Comparison of ENCODE assay signal across 10 cellular contexts in genomic region chr20:50982372-50982771, GRCh38. TPM values are rescaled to one million over a fixed set of nuclear protein-coding genes. Genes with fewer than 3 reads are reported as not detected.
DNase-seq lines count a peak whose midpoint lies in the region; ATAC-seq, FAIRE-seq and TF ChIP-seq lines count a peak whose summit lies in the region.
"Had no signal": no experiment of that assay in that cellular context is flagged by ENCODE, and none has a peak within 500 bp of the region (broad histone marks: within the 10 kb centered on the region; RNA-seq: fewer than 3 reads in every experiment).

No MANE protein-coding gene starts in this region.

- H4K20me1 ChIP-seq in mammary epithelial cell (ENCODE audit: insufficient read depth, low read length): no peaks in the 10 kb centered on the region
- no peaks in the 10 kb centered on the region for H4K20me1 ChIP-seq in osteoblast (ENCODE audit: insufficient read depth, low read length)

- intact Hi-C loops in mammary epithelial cell (cut with micrococcal nuclease): loop anchor here (10.0 kb wide), 1 partner anchor 1002 kb away; no protein-coding TSS in a partner anchor

- no peaks in the 10 kb centered on the region for H3K9me3 ChIP-seq in mammary epithelial cell (replicated peaks; ENCODE audit: insufficient read depth, low read length)
- no peaks in the 10 kb centered on the region for H3K9me3 ChIP-seq in osteoblast (ENCODE audit: low read depth, low read length)

- H3K79me2 ChIP-seq in mammary epithelial cell (ENCODE audit: insufficient read depth, low read length) (no peaks in the 10 kb centered on the region), osteoblast (ENCODE audit: insufficient read depth, low read length) (no peaks in the 10 kb centered on the region)

- dilution Hi-C loops in mammary epithelial cell (cut with HindIII; ENCODE audit: low sequenced_read_pairs): loop anchor here (25.0 kb wide), 1 partner anchor 605 kb away; no protein-coding TSS in a partner anchor

- H3K4me1 ChIP-seq in mammary epithelial cell (ENCODE audit: insufficient read depth, low read length) (peaks cover 34% of the 10 kb centered on the region), osteoblast (ENCODE audit: insufficient read depth, low read length) (peaks cover 32% of the 10 kb centered on the region)

- H3K9me3 Mint-ChIP-seq in activated T-cell treated with anti-CD3 and anti-CD28 coated beads, Interleukin-2, amount 50 U/mL, for 72 hours: no peaks in the 10 kb centered on the region
- H3K9me3 Mint-ChIP-seq: neural crest cell had no signal

- BruUV-seq in mammary epithelial cell (replicated peaks; lab: Mats Ljungman, UMichigan): no TSS peak

- CTCF ChIA-PET in mammary epithelial cell (lab: Charles Lee; ENCODE audit: low non-redundant PET): no interaction called here

- H3K27me3 ChIP-seq in mammary epithelial cell (ENCODE audit: insufficient read depth, low read length) (no peaks in the 10 kb centered on the region), osteoblast (ENCODE audit: insufficient read depth, low read length) (peaks cover 4% of the 10 kb centered on the region)

- TF ChIP-seq CTCF in GM10266 (IDR thresholded peaks at IDR 0.05; ENCODE audit: control insufficient read depth, insufficient read depth, low read depth, missing control alignments) (no peak), mammary epithelial cell (conservative IDR thresholded peaks at IDR 0.05 in 1 of 2, IDR thresholded peaks at IDR 0.05 in 1 of 2; ENCODE audit: extremely low read depth in 1 of 2, insufficient read depth in 1 of 2, low read depth in 1 of 2, low read length in 2 of 2) (no peak), osteoblast (IDR thresholded peaks at IDR 0.05; ENCODE audit: extremely low read depth, low read depth, low read length) (no peak)

- H2AFZ ChIP-seq in mammary epithelial cell (ENCODE audit: low read depth, low read length) (no peak overlapping the region), osteoblast (ENCODE audit: low read length) (no peak overlapping the region)

- H3K36me3 Mint-ChIP-seq in activated T-cell treated with anti-CD3 and anti-CD28 coated beads, Interleukin-2, amount 50 U/mL, for 72 hours (ENCODE audit: insufficient read depth in 2 of 2): peaks cover 0 to 2% of the 10 kb centered on the region in 2 donors

- 3% methylated on average over 4 of the region's 4 CpGs for WGBS in mammary epithelial cell (ENCODE audit: low coverage, missing lambda C conversion rate)

- no peak for ATAC-seq in activated T-cell treated with anti-CD3 and anti-CD28 coated beads, Interleukin-2, amount 50 U/mL, for 72 hours (replicated peaks in 1 of 2)

- H3K4me2 ChIP-seq in mammary epithelial cell (ENCODE audit: insufficient read depth, low read depth, low read length) (no peak overlapping the region), osteoblast (ENCODE audit: insufficient read depth, low read length) (no peak overlapping the region)

- TF ChIP-seq POLR2A in GM12892 (IDR thresholded peaks at IDR 0.05; ENCODE audit: low read depth, low read length): no peak

- H3K9ac ChIP-seq in mammary epithelial cell (ENCODE audit: insufficient read depth, low read length): peak overlapping the region; percentile 62

- in situ Hi-C loops in mammary epithelial cell (cut with MboI; ENCODE audit: low sequenced_read_pairs in 2 of 2): loop anchor here (10.0 to 25.0 kb wide), 4 partner anchors 382 to 642 kb away; no protein-coding TSS in a partner anchor

- H3K4me3 ChIP-seq in mammary epithelial cell (replicated peaks in 1 of 3; ENCODE audit: insufficient read depth in 1 of 3, low read depth in 2 of 3, low read length in 3 of 3) (no peak overlapping the region), osteoblast (ENCODE audit: insufficient read depth, low read length) (no peak overlapping the region)

- no peak overlapping the region for H3K4me3 Mint-ChIP-seq in activated T-cell treated with anti-CD3 and anti-CD28 coated beads, Interleukin-2, amount 50 U/mL, for 72 hours
- H3K4me3 Mint-ChIP-seq: neural crest cell had no signal

- no peak overlapping the region for H3K27ac Mint-ChIP-seq in activated T-cell treated with anti-CD3 and anti-CD28 coated beads, Interleukin-2, amount 50 U/mL, for 72 hours

- FAIRE-seq in GM12892 (lab: Jason Lieb, UNC): no peak
- FAIRE-seq: endothelial cell of umbilical vein, GM12891 had no signal

- peak; percentile 5 for DNase-seq in GM10266 (ENCODE audit: extremely low spot score)
- DNase-seq in NCI-H2196 (lab: John Stamatoyannopoulos, UW; ENCODE audit: unreplicated experiment): peak; percentile 38
- DNase-seq in mammary epithelial cell: peak; percentile 93
- DNase-seq in osteoblast (ENCODE audit: insufficient read length, low spot score, missing footprints): peak; percentile 49
- no peak for DNase-seq in GM12892 (ENCODE audit: insufficient read length)
- no peak for DNase-seq in NCI-H510A treated with DMSO at 0.1 percent for 48 hours (lab: John Stamatoyannopoulos, UW)
- no peak for DNase-seq in activated T-cell treated with anti-CD3 and anti-CD28 coated beads, Interleukin-2, amount 50 U/mL, for 72 hours

- H3K36me3 ChIP-seq in mammary epithelial cell (ENCODE audit: insufficient read depth, low read length) (no peaks in the 10 kb centered on the region), osteoblast (ENCODE audit: insufficient read depth, low read length) (no peaks in the 10 kb centered on the region)

- H3K27me3 Mint-ChIP-seq in activated T-cell treated with anti-CD3 and anti-CD28 coated beads, Interleukin-2, amount 50 U/mL, for 72 hours (ENCODE audit: low read depth): peaks cover 46% of the 10 kb centered on the region

- H3K4me1 Mint-ChIP-seq in activated T-cell treated with anti-CD3 and anti-CD28 coated beads, Interleukin-2, amount 50 U/mL, for 72 hours (ENCODE audit: low read depth): peaks cover 21% of the 10 kb centered on the region

- H3K27ac ChIP-seq in mammary epithelial cell (ENCODE audit: insufficient read depth, low read depth, low read length) (peak overlapping the region; percentile 84), osteoblast (ENCODE audit: low read depth, low read length) (peak overlapping the region; percentile 42)

RNA-seq across cellular contexts. Expression of gene MOCS3, which starts 23.8 kb away (rescaled TPM):
- 10 to 100 TPM in 1 of 2 donors, 1 to 10 TPM in 1; 7.2 to 10.8 TPM for total RNA-seq in mammary epithelial cell
- polyA plus RNA-seq in mammary epithelial cell: 6.8 TPM
- 4.8 TPM for polyA minus RNA-seq in mammary epithelial cell
- 9.7 and 10.5 TPM in 2 replicates for total RNA-seq in osteoblast
- polyA plus RNA-seq in GM12892 (2012; ENCODE audit: missing spikeins): 1.9 TPM
- total RNA-seq in activated T-cell treated with anti-CD3 and anti-CD28 coated beads, Interleukin-2, amount 50 U/mL, for 72 hours: 1 to 10 TPM; 4.1 to 4.2 TPM

RNA-seq across cellular contexts. Expression of gene DPM1, which starts 24.0 kb away (rescaled TPM):
- total RNA-seq in mammary epithelial cell (10 to 100 TPM; 63.5 to 63.9 TPM), osteoblast (43.3 and 53.2 TPM in 2 replicates)
- polyA plus RNA-seq in mammary epithelial cell: 71.9 TPM
- polyA minus RNA-seq in mammary epithelial cell: 14.3 TPM
- 90.4 TPM for polyA plus RNA-seq in GM12892 (2012; ENCODE audit: missing spikeins)
- 10 to 100 TPM; 56.6 to 64.3 TPM for total RNA-seq in activated T-cell treated with anti-CD3 and anti-CD28 coated beads, Interleukin-2, amount 50 U/mL, for 72 hours

RNA-seq across cellular contexts. Expression of gene KCNG1, which starts 40.5 kb away (rescaled TPM):
- total RNA-seq in mammary epithelial cell (10 to 100 TPM; 43.9 to 53.0 TPM), osteoblast (13.6 and 16.3 TPM in 2 replicates)
- polyA plus RNA-seq in mammary epithelial cell: 19.2 TPM
- 19.2 TPM for polyA minus RNA-seq in mammary epithelial cell
- not detected for polyA plus RNA-seq in GM12892 (2012; ENCODE audit: missing spikeins)
- total RNA-seq in activated T-cell treated with anti-CD3 and anti-CD28 coated beads, Interleukin-2, amount 50 U/mL, for 72 hours: 1 to 10 TPM; 1.6 to 4.0 TPM

RNA-seq across cellular contexts. Expression of gene ADNP, which starts 51.1 kb away (rescaled TPM):
- total RNA-seq in mammary epithelial cell (10 to 100 TPM; 34.0 to 63.2 TPM), osteoblast (23.5 and 26.2 TPM in 2 replicates)
- 20.4 TPM for polyA plus RNA-seq in mammary epithelial cell
- polyA minus RNA-seq in mammary epithelial cell: 69.3 TPM
- polyA plus RNA-seq in GM12892 (2012; ENCODE audit: missing spikeins): 38.1 TPM
- 10 to 100 TPM; 62.3 to 72.2 TPM for total RNA-seq in activated T-cell treated with anti-CD3 and anti-CD28 coated beads, Interleukin-2, amount 50 U/mL, for 72 hours

Comparison
In these comparisons a context has a peak if more than half of its experiments do, and no peak if none do; other contexts are left out.
1. DNase-seq: peak in GM10266 (single experiment), NCI-H2196 (single experiment), mammary epithelial cell (single experiment) and osteoblast (single experiment); none in GM12892 (single experiment), NCI-H510A treated with DMSO at 0.1 percent for 48 hours (single experiment) and activated T-cell treated with anti-CD3 and anti-CD28 coated beads, Interleukin-2, amount 50 U/mL, for 72 hours (0 of 2).